ENCODE assay signal across 17 cellular contexts in the genomic region with DNA sequence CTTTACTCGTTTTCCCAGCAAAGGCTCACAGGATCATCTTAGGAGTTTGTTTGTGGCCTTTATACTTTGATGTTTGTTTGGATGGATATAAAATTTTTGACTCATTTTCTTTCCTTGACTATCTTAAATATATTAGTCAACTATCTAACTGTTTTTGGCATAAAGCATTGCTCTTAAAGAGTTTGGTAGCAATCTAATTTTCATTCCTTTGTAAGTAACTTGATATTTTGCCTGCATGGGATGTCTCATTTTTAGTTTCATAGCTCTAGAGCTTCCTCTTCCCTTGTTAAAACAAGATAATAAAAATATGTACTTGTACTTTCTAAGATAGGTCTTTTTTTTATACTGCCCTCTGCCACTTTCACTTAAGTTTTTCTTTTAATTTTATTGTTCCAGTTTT.
"Had no signal": no experiment of that assay in that cellular context is flagged by ENCODE, and none has a peak within 500 bp of the region (broad histone marks: within the 10 kb centered on the region; RNA-seq: fewer than 3 reads in every experiment).

No MANE protein-coding gene starts in this region.

- H3K27ac ChIP-seq: body of pancreas, heart right ventricle, left ventricle myocardium inferior, right lobe of liver, testis had no signal

- H3K36me3 ChIP-seq: left ventricle myocardium inferior had no signal

- H3K9me3 ChIP-seq: body of pancreas, heart right ventricle, left ventricle myocardium inferior, right lobe of liver, testis had no signal

- H3K27me3 ChIP-seq: body of pancreas, heart right ventricle, right lobe of liver, testis had no signal

- ATAC-seq: activated CD8-positive, alpha-beta T cell treated with anti-CD3 and anti-CD28 coated beads for 36 hours; body of pancreas; heart right ventricle; right lobe of liver; stimulated activated effector memory CD8-positive, alpha-beta T cell treated with anti-CD3 and anti-CD28 coated beads, Interleukin-12 subunit alpha, Interleukin-12 subunit beta, amount 100 ng/mL, for 72 hours; WTC11 had no signal

- H3K4me3 ChIP-seq: body of pancreas, heart right ventricle, left ventricle myocardium inferior, right lobe of liver, testis had no signal

- DNase-seq: activated CD4-positive, alpha-beta T cell treated with anti-CD3 and anti-CD28 coated beads for 48 hours; activated CD8-positive, alpha-beta T cell treated with anti-CD3 and anti-CD28 coated beads for 36 hours; activated naive CD4-positive, alpha-beta T cell treated with Interleukin-2 at 50 U/mL for 16 hours; activated naive CD8-positive, alpha-beta T cell treated with anti-CD3 and anti-CD28 coated beads, Interleukin-2, amount 10 ng/mL, durations not matched to agents 7 days and 5 days; activated T-cell treated with anti-CD3 and anti-CD28 coated beads, Interleukin-2, amount 50 U/mL, for 24 hours; body of pancreas; effector CD4-positive, alpha-beta T cell; heart right ventricle; kidney glomerular epithelial cell; left ventricle myocardium inferior; naive B cell; right lobe of liver; stimulated activated CD4-positive, alpha-beta T cell treated with anti-CD3 and anti-CD28 coated beads, Interleukin-4, amount 100 ng/mL, for 24 hours; T-helper 2 cell; testis had no signal

- H3K4me1 ChIP-seq: body of pancreas, heart right ventricle, left ventricle myocardium inferior, right lobe of liver, testis had no signal
